11 cellular contexts compared by ENCODE assay signal in the genomic region with DNA sequence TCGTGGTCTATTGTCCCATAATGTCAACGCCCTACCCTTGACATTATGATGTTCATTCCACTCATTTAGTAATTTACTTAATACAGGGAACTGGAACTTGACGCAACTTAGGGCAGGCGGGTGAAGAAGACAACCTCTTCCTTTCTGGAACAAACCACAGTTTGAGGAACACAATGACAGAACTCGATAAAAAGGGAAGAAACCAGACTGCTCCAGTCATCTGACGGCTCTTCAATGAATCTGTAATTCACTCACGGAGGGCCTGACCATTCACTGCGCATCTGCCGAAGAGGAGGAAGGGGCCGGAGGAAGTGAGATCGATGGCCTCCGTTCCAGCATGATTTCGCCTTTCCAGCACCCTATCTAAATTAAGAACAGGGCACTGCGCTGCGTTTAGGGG.
DNase-seq lines count a peak whose midpoint lies in the region; ATAC-seq lines count a peak whose summit lies in the region.
"Had no signal": no experiment of that assay in that cellular context is flagged by ENCODE, and none has a peak within 500 bp of the region (broad histone marks: within the 10 kb centered on the region; RNA-seq: fewer than 3 reads in every experiment).

No MANE protein-coding gene starts in this region.

- peaks cover 31% of the 10 kb centered on the region for H3K4me1 Mint-ChIP-seq in T-helper 17 cell

- no peaks in the 10 kb centered on the region for H3K27me3 Mint-ChIP-seq in T-helper 17 cell

- intact Hi-C loops in Right ventricle myocardium superior (cut with DNase I): no loop called here
- intact Hi-C loops in sciatic nerve (cut with DNase I): no loop called here

- H3K9me3 ChIP-seq in T-helper 17 cell (ENCODE audit: control insufficient read depth, low read length, poor library complexity, severe bottlenecking): peaks cover 2% of the 10 kb centered on the region

- ATAC-seq in T-helper 17 cell (no peak), Right ventricle myocardium superior (ENCODE audit: poor library complexity) (peak; percentile 52), sciatic nerve (peak; percentile 44), GM19324 (IDR thresholded peaks at IDR 0.05; ENCODE audit: low FRiP score, unreplicated experiment) (no peak)
- ATAC-seq: Panc1 had no signal

- no peak overlapping the region for H3K4me3 Mint-ChIP-seq in T-helper 17 cell

- peak; percentile 89 for DNase-seq in GF-D8 (lab: John Stamatoyannopoulos, UW)
- DNase-seq in T-helper 17 cell: no peak
- peak; percentile 47 for DNase-seq in Right ventricle myocardium superior
- no peak for DNase-seq in sciatic nerve (ENCODE audit: low spot score)
- DNase-seq in DMS53 (lab: John Stamatoyannopoulos, UW): no peak
- DNase-seq in NCI-H526 (lab: John Stamatoyannopoulos, UW): no peak
- DNase-seq in NCI-H1930 (lab: John Stamatoyannopoulos, UW): no peak
- DNase-seq: activated CD8-positive, alpha-beta memory T cell treated with anti-CD3 and anti-CD28 coated beads, Interleukin-2, amount 50 U/mL, for 48 hours; erythroblast had no signal

- peak overlapping the region; percentile 6 for H3K27ac Mint-ChIP-seq in T-helper 17 cell

- H3K36me3 Mint-ChIP-seq in T-helper 17 cell (ENCODE audit: low read depth): peaks cover 3% of the 10 kb centered on the region

Comparison
In these comparisons a context has a peak if more than half of its experiments do, and no peak if none do; other contexts are left out.
1. DNase-seq: peak in GF-D8 (single experiment) and Right ventricle myocardium superior (single experiment); none in T-helper 17 cell (0 of 3), sciatic nerve (single experiment), DMS53 (single experiment), NCI-H526 (0 of 2) and NCI-H1930 (0 of 2).
2. ATAC-seq: peak in Right ventricle myocardium superior (single experiment) and sciatic nerve (single experiment); none in T-helper 17 cell (single experiment) and GM19324 (single experiment).